1 cellular context compared by ENCODE assay signal in genomic region chr10:3867454-3868273, GRCh38.
TF ChIP-seq lines count a peak whose summit lies in the region.

No MANE protein-coding gene starts in this region.

TF ChIP-seq in GM23338, 12 proteins besides CTCF, POLR2A, EP300 and RAD21 (continued from another document):
- TF ChIP-seq ZNF462 (CRISPR knock-in tag; IDR thresholded peaks at IDR 0.05) (no peak), ZNF331 (CRISPR knock-in tag; IDR thresholded peaks at IDR 0.05; ENCODE audit: low read depth) (no peak), POLR2AphosphoS5 (IDR thresholded peaks at IDR 0.05; ENCODE audit: low read depth) (no peak), ZNF114 (CRISPR knock-in tag; IDR thresholded peaks at IDR 0.05) (no peak), CREB1 (CRISPR knock-in tag; IDR thresholded peaks at IDR 0.05; ENCODE audit: low read depth) (no peak), EZH2phosphoT487 (IDR thresholded peaks at IDR 0.05; ENCODE audit: unreplicated experiment) (no peak), JUNB (IDR thresholded peaks at IDR 0.05; ENCODE audit: unreplicated experiment) (no peak), STAT1 (IDR thresholded peaks at IDR 0.05; ENCODE audit: unreplicated experiment) (no peak), NANOG (IDR thresholded peaks at IDR 0.05; ENCODE audit: borderline replicate concordance) (no peak)
